Comparison of ENCODE assay signal across 8 cellular contexts in genomic region chr18:5546660-5547059, GRCh38. TPM values are rescaled to one million over a fixed set of nuclear protein-coding genes. Genes with fewer than 3 reads are reported as not detected.
DNase-seq lines count a peak whose midpoint lies in the region; ATAC-seq, FAIRE-seq and TF ChIP-seq lines count a peak whose summit lies in the region.

No MANE protein-coding gene starts in this region.

- H3K9me3 Mint-ChIP-seq in CD14-positive monocyte, result no peaks in the 10 kb centered on the region

- H3K9ac ChIP-seq in GM12878 (ENCODE audit: control insufficient read depth, insufficient read depth, low read length), result no peak overlapping the region

- intact Hi-C loops in CD14-positive monocyte (cut with micrococcal nuclease), result loop anchor here in 1 of 2 donors (10.0 kb wide), 1 partner anchor 122 kb away; no protein-coding TSS in a partner anchor
- intact Hi-C loops in GM12878 (cut with micrococcal nuclease; ENCODE audit: unreplicated experiment), result no loop called here

- no peaks in the 10 kb centered on the region for H3K36me3 ChIP-seq in GM12878 (ENCODE audit: control insufficient read depth in 2 of 2, insufficient read depth in 2 of 2, low read length in 1 of 2)

- H3K27ac Mint-ChIP-seq in CD14-positive monocyte, result no peak overlapping the region

- peaks cover 13 to 28% (median 22%) of the 10 kb centered on the region in 3 donors for H3K27me3 Mint-ChIP-seq in CD14-positive monocyte (ENCODE audit: low read depth in 3 of 3)

- POLR2A ChIA-PET in GM12878 (lab: Charles Lee), result no interaction called here

- H3K4me2 ChIP-seq in GM12878 (ENCODE audit: control insufficient read depth, insufficient read depth), result no peak overlapping the region

- no peaks in the 10 kb centered on the region for H3K4me1 ChIP-seq in GM12878 (ENCODE audit: control insufficient read depth, insufficient read depth, low read length)

- CTCF ChIA-PET in GM12878 (lab: Yijun Ruan, JAX), result interaction anchor here (0.8 kb wide), 1 partner anchor 474 kb away, joined by 3 read pairs; no protein-coding TSS in a partner anchor

- no peaks in the 10 kb centered on the region for H4K20me1 ChIP-seq in GM12878 (ENCODE audit: control insufficient read depth, insufficient read depth)

- peak overlapping the region in 1 of 2 donors; percentile 4 for H3K4me3 Mint-ChIP-seq in CD14-positive monocyte

- ATAC-seq in GM12878 (no peak), GM21717 (IDR thresholded peaks at IDR 0.05; ENCODE audit: unreplicated experiment) (no peak), HG02763 (IDR thresholded peaks at IDR 0.05; ENCODE audit: unreplicated experiment) (no peak)

- DNase-seq in CD14-positive monocyte (ENCODE audit: low spot score), result no peak
- no peak for DNase-seq in GM12878 (ENCODE audit: low read depth, low spot score)
- peak; percentile 71 for DNase-seq in kidney tubule cell (ENCODE audit: low spot score)
- DNase-seq in activated CD4-positive, alpha-beta T cell treated with anti-CD3 and anti-CD28 coated beads, Interleukin-2, amount 50 U/mL, for 48 hours, result no peak
- no peak for DNase-seq in NCI-H446 (lab: John Stamatoyannopoulos, UW)

- no peak for TF ChIP-seq EP300 in GM12878 (IDR thresholded peaks at IDR 0.05; ENCODE audit: borderline replicate concordance in 1 of 2, control insufficient read depth in 1 of 2, low read depth in 2 of 2, low read length in 2 of 2)

- TF ChIP-seq POLR2A in GM12878 (IDR thresholded peaks at IDR 0.05; ENCODE audit: low read depth, low read length), result no peak

- 13% methylated on average over 3 of the region's 3 CpGs for WGBS in GM12878 (ENCODE audit: insufficient coverage, insufficient replicate concordance, low lambda C conversion rate, missing lambda C conversion rate)

- in situ Hi-C loops in GM12878 (cut with MboI), result no loop called here

- SMC1A ChIA-PET in GM12878 (lab: Charles Lee; ENCODE audit: uncharacterized antibody, unreplicated experiment), result no interaction called here

- peaks cover 0 to 1% of the 10 kb centered on the region in 2 donors for H3K36me3 Mint-ChIP-seq in CD14-positive monocyte

- no peak overlapping the region for H2AFZ ChIP-seq in GM12878 (ENCODE audit: control insufficient read depth, low read depth, low read length)

- RAD21 ChIA-PET in GM12878 (lab: Charles Lee; ENCODE audit: unreplicated experiment), result no interaction called here

- TF ChIP-seq RAD21 in GM12878 (IDR thresholded peaks at IDR 0.05; ENCODE audit: insufficient read depth, low read depth, low read length), result no peak

- H3K4me1 Mint-ChIP-seq in CD14-positive monocyte, result peaks cover 21% of the 10 kb centered on the region

- no peaks in the 10 kb centered on the region for H3K9me3 ChIP-seq in GM12878 (replicated peaks; ENCODE audit: control insufficient read depth, insufficient read depth, low read length)

- peak; percentile 50 for TF ChIP-seq CTCF in CD14-positive monocyte (IDR thresholded peaks at IDR 0.05)
- TF ChIP-seq CTCF in LNCAP (IDR thresholded peaks at IDR 0.05), result peak; percentile 25; the same call in 1 of the 2 replicates
- TF ChIP-seq CTCF in GM12878 (IDR thresholded peaks at IDR 0.05 in 2 of 3, conservative IDR thresholded peaks at IDR 0.05 in 1 of 3; ENCODE audit: control insufficient read depth in 2 of 3, extremely low read depth in 1 of 3, insufficient read depth in 1 of 3, low read depth in 3 of 3, low read length in 3 of 3), result 0 out of 6 replicates have a peak, but pooled peaks of 2 of the 3 experiments have one; percentile 5 to 8

- no peak overlapping the region for H3K27ac ChIP-seq in GM12878 (ENCODE audit: control insufficient read depth, insufficient read depth)

- no peaks in the 10 kb centered on the region for H3K79me2 ChIP-seq in GM12878 (ENCODE audit: control insufficient read depth, insufficient read depth, low read length)

- FAIRE-seq in GM12878 (lab: Jason Lieb, UNC), result no peak

- no peak overlapping the region for H3K4me3 ChIP-seq in GM12878

- peaks cover 0 to 5% of the 10 kb centered on the region in 2 experiments; a peak in 3 of 4 replicates for H3K27me3 ChIP-seq in GM12878 (replicated peaks in 1 of 2; ENCODE audit: control insufficient read depth in 2 of 2, insufficient read depth in 2 of 2, low read length in 1 of 2)

- no TSS peak for BruUV-seq in GM12878 (replicated peaks; lab: Mats Ljungman, UMichigan)

TF ChIP-seq in GM12878, 131 proteins besides CTCF, POLR2A, EP300 and RAD21:
- TF ChIP-seq USF1 (IDR thresholded peaks at IDR 0.05; ENCODE audit: borderline replicate concordance, extremely low read length, insufficient read depth, low read depth, low read length), result no peak
- TF ChIP-seq HDAC2 (IDR thresholded peaks at IDR 0.05), result no peak
- TF ChIP-seq PML (IDR thresholded peaks at IDR 0.05; ENCODE audit: low read length), result no peak
- no peak for TF ChIP-seq POLR2AphosphoS5 (IDR thresholded peaks at IDR 0.05; ENCODE audit: low read length)
- TF ChIP-seq MLLT1 (IDR thresholded peaks at IDR 0.05), result no peak
- no peak for TF ChIP-seq BRCA1 (IDR thresholded peaks at IDR 0.05; ENCODE audit: low read depth, low read length)
- no peak for TF ChIP-seq BACH1 (IDR thresholded peaks at IDR 0.05; ENCODE audit: borderline replicate concordance)

RNA-seq across cellular contexts. Expression of gene EPB41L3, which starts 2.9 kb away (rescaled TPM):
- polyA plus RNA-seq in CD14-positive monocyte (10 to 100 TPM; 25.2 to 56.6 TPM), GM12878 (2011; rRNA removed) (0.07 and 0.11 TPM in 2 replicates), GM12878 (2014; fragmentation: Illumina TruSeq; extraction: Trizol) (not detected in 2 replicates), GM12878 (2014; fragmentation: Nextera tagmentation; extraction: Ambion mirVana) (not detected), GM12878 (2014; rRNA removed) (not detected in 2 replicates), GM12878 (2016; fragmentation: Nextera tagmentation; extraction: Ambion mirVana) (under 1 TPM; 0.20 to 0.25 TPM)
- not detected in 2 replicates for total RNA-seq in GM12878 (2013; cell fraction: nucleolus; rRNA removed)
- total RNA-seq in GM12878 (2014; rRNA removed) (not detected in 2 replicates), GM12878 (2014; rRNA removed; fragmentation: Illumina TruSeq; extraction: Trizol) (not detected in 2 replicates), GM12878 (2021) (0.21 and 0.69 TPM in 2 replicates)
- 0.05 TPM for polyA plus RNA-seq in GM12878 (2011; ENCODE audit: low read depth)
- polyA plus RNA-seq in GM12878 (2011; cell fraction: cytosol; rRNA removed), result 0.04 and 0.17 TPM in 2 replicates
- 0.09 and 0.30 TPM in 2 replicates for polyA plus RNA-seq in GM12878 (2011; cell fraction: nucleus; rRNA removed)
- polyA plus RNA-seq in GM12878 (2012), result 0.22 TPM in 1 of 2 replicates, not detected in the other
- 0.22 and 0.31 TPM in 2 replicates for polyA minus RNA-seq in GM12878 (2011; rRNA and poly(A)+ RNA removed)
- not detected in 2 replicates for polyA minus RNA-seq in GM12878 (2011; cell fraction: cytosol; rRNA and poly(A)+ RNA removed)
- 0.10 TPM in 1 of 2 replicates, not detected in the other for polyA minus RNA-seq in GM12878 (2011; cell fraction: nucleus; rRNA and poly(A)+ RNA removed)

Comparison
In these comparisons a context has a peak if more than half of its experiments do, and no peak if none do; other contexts are left out.
1. RNA of gene EPB41L3, which starts 2.9 kb away (polyA plus RNA-seq): 25.2 to 56.6 TPM in CD14-positive monocyte; 0.04 to 0.30 TPM in GM12878; every median in the first group is over 10 times any median in the second.
2. Peak in every context shown above with its lines, with median percentiles within 50 percentile points of each other: CTCF ChIP-seq.